Comparison of ENCODE assay signal across 15 cellular contexts in the genomic region with DNA sequence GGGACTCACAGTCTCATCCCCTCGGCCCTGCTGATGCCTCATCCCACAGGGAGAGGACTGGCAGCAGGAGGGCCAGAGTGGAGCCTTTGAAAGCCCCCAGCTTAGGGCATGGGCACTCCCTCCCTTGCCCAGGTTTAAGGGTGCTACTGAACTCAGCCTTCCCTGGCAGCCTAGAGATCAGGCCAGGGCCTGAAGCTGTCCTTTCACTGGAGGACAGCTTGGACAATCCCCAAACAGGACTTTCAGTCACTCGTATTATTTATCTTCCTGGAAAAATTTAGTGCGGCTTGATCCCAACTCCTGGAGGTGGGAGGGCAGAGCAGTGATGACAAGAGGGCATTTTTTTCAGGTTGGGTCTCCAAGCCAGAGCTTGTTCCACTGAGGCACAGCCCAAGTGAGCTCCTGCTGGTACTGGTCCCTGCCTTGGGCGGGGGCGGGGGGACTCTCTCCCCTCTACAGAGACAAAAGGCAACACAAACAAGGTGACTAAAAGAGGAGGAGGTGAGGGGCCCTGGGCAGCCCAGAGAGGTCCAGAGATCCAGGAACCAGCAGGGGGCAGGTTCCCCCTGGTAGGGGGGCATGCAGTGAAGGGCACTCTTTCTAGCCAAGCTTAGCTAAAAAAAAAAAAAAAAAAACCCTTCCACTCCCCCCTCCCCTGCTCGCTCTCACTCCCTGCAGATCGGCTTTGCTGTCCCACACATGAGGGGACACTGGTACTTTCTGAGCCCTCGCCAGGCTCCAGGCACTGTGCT. TPM values are rescaled to one million over a fixed set of nuclear protein-coding genes. Genes with fewer than 3 reads are reported as not detected.
"Had no signal": no experiment of that assay in that cellular context is flagged by ENCODE, and none has a peak within 500 bp of the region (broad histone marks: within the 10 kb centered on the region; RNA-seq: fewer than 3 reads in every experiment).

No MANE protein-coding gene starts in this region.

- H3K4me3 ChIP-seq: cardiac muscle cell, hepatocyte, mucosa of descending colon had no signal

- H2AFZ ChIP-seq: hepatocyte had no signal

- ATAC-seq: esophagus mucosa; mucosa of descending colon; naive thymus-derived CD4-positive, alpha-beta T cell; stimulated activated effector memory CD8-positive, alpha-beta T cell treated with anti-CD3 and anti-CD28 coated beads, Interleukin-12 subunit alpha, Interleukin-12 subunit beta, amount 100 ng/mL, for 72 hours; WTC11 had no signal

- DNase-seq: activated CD4-positive, alpha-beta memory T cell treated with anti-CD3 and anti-CD28 coated beads, Interleukin-2, amount 10 ng/mL, durations not matched to agents 7 days and 5 days; activated CD4-positive, alpha-beta T cell treated with anti-CD3 and anti-CD28 coated beads for 4 hours; activated naive CD4-positive, alpha-beta T cell treated with anti-CD3 and anti-CD28 coated beads, Interleukin-2, amount 50 U/mL, for 16 hours; activated T-cell treated with anti-CD3 and anti-CD28 coated beads, Interleukin-2, amount 50 U/mL, for 24 hours; islet precursor cell; mucosa of descending colon; naive thymus-derived CD4-positive, alpha-beta T cell; retina had no signal

- H3K9me3 Mint-ChIP-seq: activated CD4-positive, alpha-beta memory T cell treated with anti-CD3 and anti-CD28 coated beads, Interleukin-2, amount 10 ng/mL, durations not matched to agents 7 days and 5 days; activated T-cell treated with anti-CD3 and anti-CD28 coated beads, Interleukin-2, amount 50 U/mL, for 24 hours; naive thymus-derived CD4-positive, alpha-beta T cell; stimulated activated effector memory CD8-positive, alpha-beta T cell treated with anti-CD3 and anti-CD28 coated beads, Interleukin-12 subunit alpha, Interleukin-12 subunit beta, amount 100 ng/mL, for 72 hours; WTC11 had no signal

- H3K9me3 ChIP-seq: mucosa of descending colon had no signal

- H3K27ac Mint-ChIP-seq: activated CD4-positive, alpha-beta memory T cell treated with anti-CD3 and anti-CD28 coated beads, Interleukin-2, amount 10 ng/mL, durations not matched to agents 7 days and 5 days; activated T-cell treated with anti-CD3 and anti-CD28 coated beads, Interleukin-2, amount 50 U/mL, for 24 hours; naive thymus-derived CD4-positive, alpha-beta T cell; stimulated activated effector memory CD8-positive, alpha-beta T cell treated with anti-CD3 and anti-CD28 coated beads, Interleukin-12 subunit alpha, Interleukin-12 subunit beta, amount 100 ng/mL, for 72 hours; WTC11 had no signal

- H3K4me3 Mint-ChIP-seq: activated CD4-positive, alpha-beta memory T cell treated with anti-CD3 and anti-CD28 coated beads, Interleukin-2, amount 10 ng/mL, durations not matched to agents 7 days and 5 days; activated T-cell treated with anti-CD3 and anti-CD28 coated beads, Interleukin-2, amount 50 U/mL, for 24 hours; stimulated activated effector memory CD8-positive, alpha-beta T cell treated with anti-CD3 and anti-CD28 coated beads, Interleukin-12 subunit alpha, Interleukin-12 subunit beta, amount 100 ng/mL, for 72 hours; WTC11 had no signal

- H3K79me2 ChIP-seq: hepatocyte had no signal

- H3K4me2 ChIP-seq: hepatocyte had no signal

- H3K36me3 ChIP-seq: cardiac muscle cell had no signal

- H3K36me3 Mint-ChIP-seq: stimulated activated effector memory CD8-positive, alpha-beta T cell treated with anti-CD3 and anti-CD28 coated beads, Interleukin-12 subunit alpha, Interleukin-12 subunit beta, amount 100 ng/mL, for 72 hours; WTC11 had no signal

- H3K27ac ChIP-seq: cardiac muscle cell, hepatocyte had no signal

RNA-seq across cellular contexts. Expression of a gene that starts 1.7 kb away (rescaled TPM):
- total RNA-seq: activated CD4-positive, alpha-beta memory T cell treated with anti-CD3 and anti-CD28 coated beads, Interleukin-2, amount 10 ng/mL, durations not matched to agents 7 days and 5 days; lung microvascular endothelial cell had no signal
- polyA plus RNA-seq: naive thymus-derived CD4-positive, alpha-beta T cell had no signal

RNA-seq across cellular contexts. Expression of a gene that starts 16.0 kb away (rescaled TPM):
- polyA plus RNA-seq: cardiac muscle cell had no signal

RNA-seq across cellular contexts. Expression of a gene that starts 26.1 kb away (rescaled TPM):
- total RNA-seq: esophagus mucosa, hepatocyte, lung microvascular endothelial cell, urinary bladder had no signal
